9 cellular contexts compared by ENCODE assay signal in the genomic region with DNA sequence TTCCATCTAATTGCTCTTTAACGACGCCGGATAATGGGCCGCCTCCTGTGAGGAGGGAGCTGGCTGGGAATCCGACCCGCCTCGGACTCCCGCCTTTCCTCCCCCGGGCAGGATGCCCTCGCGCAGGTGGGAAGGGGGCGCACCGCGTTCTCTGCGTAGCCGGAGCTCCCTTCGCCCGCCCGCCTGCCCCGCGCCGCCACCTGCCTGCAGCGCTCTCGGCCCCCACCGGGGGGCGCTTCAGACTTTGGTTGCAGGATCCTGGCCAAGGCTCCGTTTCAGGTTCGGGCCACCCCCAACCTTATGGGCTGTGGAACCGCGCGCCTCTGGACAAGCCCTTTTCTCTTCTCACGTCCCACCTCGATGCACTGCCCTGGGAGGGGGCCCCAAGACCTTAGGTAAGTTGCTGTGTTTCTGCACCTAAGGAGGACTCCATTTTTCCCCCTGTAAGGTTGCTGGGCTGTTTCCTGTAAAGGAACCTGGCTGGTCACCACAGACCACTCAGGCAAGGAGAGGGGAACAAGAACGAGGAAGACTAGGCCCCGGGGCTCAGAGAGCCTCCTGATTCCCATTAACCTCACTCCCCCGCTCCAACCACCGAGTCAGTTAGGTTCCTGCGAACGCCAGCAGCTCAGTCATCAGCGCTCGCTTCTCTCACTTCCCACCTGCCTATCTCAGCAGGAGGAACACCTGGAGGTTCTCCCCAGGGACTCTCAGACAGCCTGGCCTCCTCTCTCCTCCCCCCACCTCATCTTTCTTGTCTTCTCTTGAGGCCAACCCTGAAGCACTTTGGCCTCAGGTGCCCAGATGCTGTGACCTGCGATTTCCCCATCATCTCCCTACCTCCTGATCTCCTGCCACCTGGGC. TPM values are rescaled to one million over a fixed set of nuclear protein-coding genes. Genes with fewer than 3 reads are reported as not detected.
A peak's percentile ranks its signal among the peaks of the same experiment; 100 is the strongest.
DNase-seq lines count a peak whose midpoint lies in the region; ATAC-seq, FAIRE-seq and TF ChIP-seq lines count a peak whose summit lies in the region.
"Had no signal": no experiment of that assay in that cellular context is flagged by ENCODE, and none has a peak within 500 bp of the region (broad histone marks: within the 10 kb centered on the region; RNA-seq: fewer than 3 reads in every experiment).

No MANE protein-coding gene starts in this region.

- peaks cover 5% of the 10 kb centered on the region; the same call in 1 of the 2 replicates for H3K23me2 ChIP-seq in H1 (ENCODE audit: low read depth, low read length)

- no peak overlapping the region for H3K4ac ChIP-seq in H1 (replicated peaks; ENCODE audit: insufficient read length, low read depth, low read length)

- ATAC-seq in activated CD8-positive, alpha-beta T cell treated with anti-CD3 and anti-CD28 coated beads, Interleukin-2, amount 10 ng/mL, durations not matched to agents 7 days and 5 days, result peak; percentile 89

- no peak overlapping the region for H2BK12ac ChIP-seq in H1 (ENCODE audit: low read depth, low read length)

- H4K91ac ChIP-seq in H1 (replicated peaks; ENCODE audit: insufficient read length, low read length), result no peak overlapping the region

- 20% methylated on average over 22 of the region's 42 CpGs; no CpG with 5 or more reads in 1 of the 2 experiments for WGBS in H1 (ENCODE audit: extremely low coverage in 1 of 2, insufficient coverage in 1 of 2, insufficient read length in 1 of 2, insufficient replicate concordance in 2 of 2, low coverage in 1 of 2, low lambda C conversion rate in 2 of 2, missing lambda C conversion rate in 1 of 2), 2 experiments
- WGBS in stomach, 5 donors, result 11 to 23% (median 13%) methylated on average over 23 to 42 of the region's 42 CpGs

- H3K27me3 ChIP-seq in H1 (replicated peaks in 1 of 4; ENCODE audit: control insufficient read depth in 3 of 4, extremely low read depth in 1 of 4, insufficient read depth in 3 of 4, low read length in 3 of 4), result peaks cover 38 to 66% (median 60%) of the 10 kb centered on the region in 4 experiments
- peaks cover 44% of the 10 kb centered on the region for H3K27me3 ChIP-seq in muscle layer of duodenum (ENCODE audit: low read depth, low read length)
- H3K27me3 ChIP-seq in stomach, result peaks cover 15 to 70% (median 44%) of the 10 kb centered on the region in 3 donors

- H3K27ac Mint-ChIP-seq in activated CD8-positive, alpha-beta T cell treated with anti-CD3 and anti-CD28 coated beads, Interleukin-2, amount 10 ng/mL, durations not matched to agents 7 days and 5 days, result no peak overlapping the region

- H3K36me3 ChIP-seq in H1 (ENCODE audit: control insufficient read depth in 2 of 4, insufficient read depth in 4 of 4, low read length in 3 of 4), result no peaks in the 10 kb centered on the region
- H3K36me3 ChIP-seq in muscle layer of duodenum (ENCODE audit: control insufficient read depth in 1 of 2, insufficient read depth in 2 of 2, low read length in 2 of 2), result no peaks in the 10 kb centered on the region
- H3K36me3 ChIP-seq in stomach, result no peaks in the 10 kb centered on the region

- H3K36me3 Mint-ChIP-seq in activated CD8-positive, alpha-beta T cell treated with anti-CD3 and anti-CD28 coated beads, Interleukin-2, amount 10 ng/mL, durations not matched to agents 7 days and 5 days (ENCODE audit: low read depth), result peaks cover 9% of the 10 kb centered on the region

- H4K20me1 ChIP-seq in H1 (replicated peaks in 1 of 2; ENCODE audit: control insufficient read depth in 1 of 2, insufficient read depth in 2 of 2, low read length in 2 of 2), result peaks cover 13 to 17% of the 10 kb centered on the region in 2 experiments

- H3K4me2 ChIP-seq in H1 (ENCODE audit: insufficient read depth in 1 of 2, low read depth in 2 of 2, low read length in 2 of 2), result peak overlapping the region; percentile 46 to 61

- H2AFZ ChIP-seq in H1 (ENCODE audit: low read length), result no peak overlapping the region

- CTCF ChIA-PET in activated CD8-positive, alpha-beta T cell treated with anti-CD3 and anti-CD28 coated beads, Interleukin-2, amount 10 ng/mL, durations not matched to agents 7 days and 5 days (lab: Charles Lee), result interaction anchor here (0.6 to 9.3 kb wide), 29 partner anchors 8 to 989 kb away, joined by 3 to 221 read pairs (median 4); partner anchors contain the start of genes KAZALD1, LZTS2, PDZD7 and SFXN3
- CTCF ChIA-PET in H1 (lab: Charles Lee; ENCODE audit: partially characterized antibody), result interaction anchor here (0.7 to 59.5 kb wide), 31 partner anchors 4 to 552 kb away, joined by 3 to 2176 read pairs (median 4); partner anchors contain the start of genes KAZALD1, PDZD7, SFXN3 and TLX1

- H2BK120ac ChIP-seq in H1 (replicated peaks; ENCODE audit: low read depth, low read length), result no peak overlapping the region

- H2BK5ac ChIP-seq in H1 (ENCODE audit: low read depth, low read length), result no peak overlapping the region

- intact Hi-C loops in stomach (cut with DNase I; ENCODE audit: low total_unique reads), result no loop called here

- H3K4me3 ChIP-seq in HFF-Myc (replicated peaks; ENCODE audit: low read depth, low read length) (no peak overlapping the region), H1 (ENCODE audit: extremely low read depth in 1 of 4, insufficient read depth in 2 of 4, low read depth in 3 of 4, low read length in 4 of 4) (peak overlapping the region in 2 of 4 experiments; percentile 10 to 49; a peak in 3 of 8 replicates), muscle layer of duodenum (ENCODE audit: low read depth in 1 of 2, low read length in 2 of 2) (peak overlapping the region; percentile 26 to 28), stomach (peak overlapping the region; percentile 12 to 28 (median 20))

- peaks cover 34% of the 10 kb centered on the region for H3K4me1 Mint-ChIP-seq in activated CD8-positive, alpha-beta T cell treated with anti-CD3 and anti-CD28 coated beads, Interleukin-2, amount 10 ng/mL, durations not matched to agents 7 days and 5 days (ENCODE audit: low read depth)

- TF ChIP-seq CTCF in HFF-Myc (IDR thresholded peaks at IDR 0.05; ENCODE audit: low read depth, low read length, missing control alignments) (peak; percentile 91), H1 (IDR thresholded peaks at IDR 0.05; ENCODE audit: control extremely low read depth in 1 of 3, insufficient read depth in 1 of 3, low read depth in 1 of 3, low read length in 3 of 3) (peak; percentile 73 to 95 (median 84)), stomach (IDR thresholded peaks at IDR 0.05) (peak in 5 of 7 experiments; percentile 57 to 93 (median 79))

- H3K9me3 ChIP-seq in H1 (ENCODE audit: insufficient read depth in 2 of 2, low read depth in 1 of 2, low read length in 1 of 2) (no peaks in the 10 kb centered on the region), muscle layer of duodenum (ENCODE audit: control insufficient read depth in 1 of 2, low read length in 2 of 2) (no peaks in the 10 kb centered on the region), stomach (no peaks in the 10 kb centered on the region)

- H3K4me1 ChIP-seq in H1 (replicated peaks in 1 of 4; ENCODE audit: control insufficient read depth in 3 of 4, insufficient read depth in 4 of 4, low read length in 3 of 4) (peaks cover 9 to 23% (median 17%) of the 10 kb centered on the region in 4 experiments), muscle layer of duodenum (ENCODE audit: control insufficient read depth in 1 of 2, insufficient read depth in 2 of 2, low read length in 2 of 2) (peaks cover 0 to 10% of the 10 kb centered on the region in 2 donors), stomach (peaks cover 10 to 26% (median 23%) of the 10 kb centered on the region in 4 donors)

- no peak overlapping the region for H4K5ac ChIP-seq in H1 (ENCODE audit: insufficient read length, low read depth, low read length)

- H4K8ac ChIP-seq in H1 (ENCODE audit: extremely low read depth, insufficient read depth, low read length), result no peak overlapping the region

- H3K27ac ChIP-seq in H1 (ENCODE audit: low read depth, low read length), result no peak overlapping the region
- no peak overlapping the region for H3K27ac ChIP-seq in muscle layer of duodenum (ENCODE audit: low read length)
- H3K27ac ChIP-seq in stomach, result no peak overlapping the region

- H3K18ac ChIP-seq in H1 (ENCODE audit: extremely low read depth, low read length), result peak overlapping the region; percentile 38

- no peak overlapping the region for H2BK20ac ChIP-seq in H1 (ENCODE audit: low read length)

- H3K56ac ChIP-seq in H1 (replicated peaks; ENCODE audit: insufficient read length, low read depth, low read length), result no peak overlapping the region

- POLR2A ChIA-PET in activated CD8-positive, alpha-beta T cell treated with anti-CD3 and anti-CD28 coated beads, Interleukin-2, amount 10 ng/mL, durations not matched to agents 7 days and 5 days (lab: Charles Lee), result interaction anchor here (0.6 kb wide), 1 partner anchor 13 kb away, joined by 3 read pairs; no protein-coding TSS in a partner anchor
- POLR2A ChIA-PET in H1 (lab: Charles Lee; ENCODE audit: partially characterized antibody), result interaction anchor here (0.6 to 8.1 kb wide), 8 partner anchors 12 to 313 kb away, joined by 3 to 85 read pairs (median 3); partner anchors contain the start of gene KAZALD1

- H2AK5ac ChIP-seq in H1 (ENCODE audit: low read depth, low read length), result peak overlapping the region; percentile 61; the same call in 1 of the 2 replicates

- H3K4me3 Mint-ChIP-seq in activated CD8-positive, alpha-beta T cell treated with anti-CD3 and anti-CD28 coated beads, Interleukin-2, amount 10 ng/mL, durations not matched to agents 7 days and 5 days, result peak overlapping the region; percentile 25

- TF ChIP-seq EP300 in H1 (IDR thresholded peaks at IDR 0.05; ENCODE audit: borderline replicate concordance in 1 of 2, low read depth in 2 of 2, low read length in 2 of 2) (no peak), stomach (IDR thresholded peaks at IDR 0.05) (no peak)

- no peak for FAIRE-seq in H1 (lab: Jason Lieb, UNC)
- FAIRE-seq: TTC549 had no signal

- no peaks in the 10 kb centered on the region; the same call in 1 of the 2 replicates for H3K79me1 ChIP-seq in H1 (ENCODE audit: low read depth, low read length)

- H3K27me3 Mint-ChIP-seq in activated CD8-positive, alpha-beta T cell treated with anti-CD3 and anti-CD28 coated beads, Interleukin-2, amount 10 ng/mL, durations not matched to agents 7 days and 5 days (ENCODE audit: low read depth), result peaks cover 48% of the 10 kb centered on the region

- H3K23ac ChIP-seq in H1 (ENCODE audit: insufficient read length), result no peak overlapping the region

- peak; percentile 85 for DNase-seq in D341Med (ENCODE audit: low spot score)
- DNase-seq in HFF-Myc (ENCODE audit: extremely low read depth, low read depth), result no peak
- DNase-seq in NCI-H345 (lab: John Stamatoyannopoulos, UW), result peak; percentile 66
- DNase-seq in activated CD8-positive, alpha-beta T cell treated with anti-CD3 and anti-CD28 coated beads, Interleukin-2, amount 10 ng/mL, durations not matched to agents 7 days and 5 days, result peak; percentile 85
- peak in 1 of 2 experiments; percentile 99 for DNase-seq in H1 (ENCODE audit: low read depth in 1 of 2, low spot score in 2 of 2)
- peak; percentile 82 for DNase-seq in stomach
- DNase-seq in OCI-M2 (lab: John Stamatoyannopoulos, UW; ENCODE audit: unreplicated experiment), result no peak

- no peaks in the 10 kb centered on the region for H3K9me3 Mint-ChIP-seq in activated CD8-positive, alpha-beta T cell treated with anti-CD3 and anti-CD28 coated beads, Interleukin-2, amount 10 ng/mL, durations not matched to agents 7 days and 5 days (ENCODE audit: insufficient read depth)

- no peaks in the 10 kb centered on the region for H3K79me2 ChIP-seq in H1 (ENCODE audit: control insufficient read depth in 1 of 2, insufficient read depth in 2 of 2, low read length in 2 of 2)

- no peak overlapping the region for H3K14ac ChIP-seq in H1 (ENCODE audit: insufficient read length)

- peak; percentile 64 to 74 for TF ChIP-seq RAD21 in H1 (IDR thresholded peaks at IDR 0.05 in 1 of 2, conservative IDR thresholded peaks at IDR 0.05 in 1 of 2; ENCODE audit: low read depth in 2 of 2, low read length in 2 of 2)

- TF ChIP-seq POLR2A in H1 (IDR thresholded peaks at IDR 0.05; ENCODE audit: control extremely low read depth in 1 of 2, low read depth in 2 of 2, low read length in 2 of 2) (no peak), stomach (IDR thresholded peaks at IDR 0.05) (no peak)

- H3K9ac ChIP-seq in H1 (replicated peaks in 1 of 4; ENCODE audit: extremely low read depth in 1 of 4, low read depth in 3 of 4, low read length in 3 of 4), result no peak overlapping the region; a peak in 1 of 7 replicates

- peak overlapping the region; percentile 25; the same call in 1 of the 2 replicates for H2BK15ac ChIP-seq in H1 (ENCODE audit: low read length)

RNA-seq across cellular contexts. Expression of gene KAZALD1, which starts 11.4 kb away (rescaled TPM):
- total RNA-seq in activated CD8-positive, alpha-beta T cell treated with anti-CD3 and anti-CD28 coated beads, Interleukin-2, amount 10 ng/mL, durations not matched to agents 7 days and 5 days, result under 1 TPM in 1 of 2 experiments, not detected in 1; 0.18 TPM
- 0.84 and 1.9 TPM in 2 replicates for total RNA-seq in H1 (2021; fragmentation: NEBNext Ultra II Directional; extraction: Animal tissue kit (Norgen Biotek cat#: 25700))
- 0.65 and 1.1 TPM in 2 replicates for polyA plus RNA-seq in H1 (2011; rRNA removed)
- 0.97 TPM for polyA plus RNA-seq in H1 (2011; cell fraction: cytosol; rRNA removed)
- 2.2 TPM for polyA plus RNA-seq in H1 (2011; cell fraction: nucleus; rRNA removed)
- 0.84 to 1.2 TPM (median 1.1 TPM) in 4 replicates for polyA plus RNA-seq in H1 (2012, experiment 1 of 2)
- 0.28 TPM for polyA plus RNA-seq in H1 (2012, experiment 2 of 2)
- 1.0 TPM for polyA plus RNA-seq in H1 (2013, experiment 1 of 2)
- polyA plus RNA-seq in H1 (2013, experiment 2 of 2), result 1.1 TPM
- polyA minus RNA-seq in H1 (2011; rRNA and poly(A)+ RNA removed), result 0.76 and 1.0 TPM in 2 replicates
- 0.81 TPM for polyA minus RNA-seq in H1 (2011; cell fraction: cytosol; rRNA and poly(A)+ RNA removed)
- polyA minus RNA-seq in H1 (2011; cell fraction: nucleus; rRNA and poly(A)+ RNA removed), result 3.6 TPM
- 10 to 100 TPM in 2 of 5 donors, 1 to 10 TPM in 2, not detected in 1; 2.2 to 35.5 (median 14.8) TPM for total RNA-seq in stomach
- 10 to 100 TPM; 12.0 to 32.8 (median 12.0) TPM for polyA plus RNA-seq in stomach

RNA-seq across cellular contexts. Expression of gene SFXN3, which starts 19.4 kb away (rescaled TPM):
- total RNA-seq in activated CD8-positive, alpha-beta T cell treated with anti-CD3 and anti-CD28 coated beads, Interleukin-2, amount 10 ng/mL, durations not matched to agents 7 days and 5 days, result 10 to 100 TPM; 24.7 to 24.8 TPM
- total RNA-seq in H1 (2021; fragmentation: NEBNext Ultra II Directional; extraction: Animal tissue kit (Norgen Biotek cat#: 25700)), result 2.8 and 3.1 TPM in 2 replicates
- 2.6 and 3.0 TPM in 2 replicates for polyA plus RNA-seq in H1 (2011; rRNA removed)
- polyA plus RNA-seq in H1 (2011; cell fraction: cytosol; rRNA removed), result 4.4 TPM
- 7.8 TPM for polyA plus RNA-seq in H1 (2011; cell fraction: nucleus; rRNA removed)
- 1.7 to 2.2 TPM (median 2.0 TPM) in 4 replicates for polyA plus RNA-seq in H1 (2012, experiment 1 of 2)
- polyA plus RNA-seq in H1 (2012, experiment 2 of 2), result 1.5 TPM
- polyA plus RNA-seq in H1 (2013, experiment 1 of 2), result 2.6 TPM
- 2.5 TPM for polyA plus RNA-seq in H1 (2013, experiment 2 of 2)
- 7.1 and 7.3 TPM in 2 replicates for polyA minus RNA-seq in H1 (2011; rRNA and poly(A)+ RNA removed)
- 0.88 TPM for polyA minus RNA-seq in H1 (2011; cell fraction: cytosol; rRNA and poly(A)+ RNA removed)
- 4.6 TPM for polyA minus RNA-seq in H1 (2011; cell fraction: nucleus; rRNA and poly(A)+ RNA removed)
- total RNA-seq in stomach, result 10 to 100 TPM in 4 of 5 donors, 1 to 10 TPM in 1; 9.9 to 60.4 (median 37.9) TPM
- polyA plus RNA-seq in stomach, result 10 to 100 TPM; 11.1 to 20.7 (median 20.5) TPM

RNA-seq across cellular contexts. Expression of gene PDZD7, which starts 19.5 kb away (rescaled TPM):
- under 1 TPM; 0.47 to 0.50 TPM for total RNA-seq in activated CD8-positive, alpha-beta T cell treated with anti-CD3 and anti-CD28 coated beads, Interleukin-2, amount 10 ng/mL, durations not matched to agents 7 days and 5 days
- total RNA-seq in H1 (2021; fragmentation: NEBNext Ultra II Directional; extraction: Animal tissue kit (Norgen Biotek cat#: 25700)), result 0.88 and 1.1 TPM in 2 replicates
- polyA plus RNA-seq in H1 (2011; rRNA removed) (1.6 and 1.7 TPM in 2 replicates), stomach (under 1 TPM; 0.20 to 0.76 (median 0.75) TPM)
- polyA plus RNA-seq in H1 (2011; cell fraction: cytosol; rRNA removed), result 2.2 TPM
- polyA plus RNA-seq in H1 (2011; cell fraction: nucleus; rRNA removed), result 7.2 TPM
- polyA plus RNA-seq in H1 (2012, experiment 1 of 2), result 1.2 to 2.1 TPM (median 1.6 TPM) in 4 replicates
- polyA plus RNA-seq in H1 (2012, experiment 2 of 2), result 1.0 TPM
- polyA plus RNA-seq in H1 (2013, experiment 1 of 2), result 0.97 TPM
- 0.72 TPM for polyA plus RNA-seq in H1 (2013, experiment 2 of 2)
- polyA minus RNA-seq in H1 (2011; rRNA and poly(A)+ RNA removed), result 0.85 and 1.5 TPM in 2 replicates
- 2.6 TPM for polyA minus RNA-seq in H1 (2011; cell fraction: cytosol; rRNA and poly(A)+ RNA removed)
- 3.9 TPM for polyA minus RNA-seq in H1 (2011; cell fraction: nucleus; rRNA and poly(A)+ RNA removed)
- total RNA-seq in stomach, result 1 to 10 TPM in 1 of 5 donors, not detected in 4; 2.4 TPM

RNA-seq across cellular contexts. Expression of gene LZTS2, which starts 50.8 kb away (rescaled TPM):
- total RNA-seq in activated CD8-positive, alpha-beta T cell treated with anti-CD3 and anti-CD28 coated beads, Interleukin-2, amount 10 ng/mL, durations not matched to agents 7 days and 5 days, result 10 to 100 TPM; 11.6 to 13.8 TPM
- total RNA-seq in H1 (2021; fragmentation: NEBNext Ultra II Directional; extraction: Animal tissue kit (Norgen Biotek cat#: 25700)), result 75.7 and 79.3 TPM in 2 replicates
- polyA plus RNA-seq in H1 (2011; rRNA removed), result 99.5 and 161 TPM in 2 replicates
- 84.1 TPM for polyA plus RNA-seq in H1 (2011; cell fraction: cytosol; rRNA removed)
- polyA plus RNA-seq in H1 (2011; cell fraction: nucleus; rRNA removed), result 198 TPM
- polyA plus RNA-seq in H1 (2012, experiment 1 of 2), result 34.9 to 80.3 TPM (median 70.1 TPM) in 4 replicates
- polyA plus RNA-seq in H1 (2012, experiment 2 of 2), result 71.2 TPM
- polyA plus RNA-seq in H1 (2013, experiment 1 of 2), result 61.8 TPM
- polyA plus RNA-seq in H1 (2013, experiment 2 of 2), result 57.5 TPM
- 25.8 and 26.7 TPM in 2 replicates for polyA minus RNA-seq in H1 (2011; rRNA and poly(A)+ RNA removed)
- 45.7 TPM for polyA minus RNA-seq in H1 (2011; cell fraction: cytosol; rRNA and poly(A)+ RNA removed)
- polyA minus RNA-seq in H1 (2011; cell fraction: nucleus; rRNA and poly(A)+ RNA removed), result 51.4 TPM
- 10 to 100 TPM; 41.2 to 70.7 (median 52.5) TPM for total RNA-seq in stomach
- 10 to 100 TPM; 34.7 to 58.2 (median 39.1) TPM for polyA plus RNA-seq in stomach

Comparison
In these comparisons a context has a peak if more than half of its experiments do, and no peak if none do; other contexts are left out.
1. DNase-seq: peak in D341Med (single experiment), NCI-H345 (single experiment), activated CD8-positive, alpha-beta T cell treated with anti-CD3 and anti-CD28 coated beads, Interleukin-2, amount 10 ng/mL, durations not matched to agents 7 days and 5 days (single experiment) and stomach (single experiment); none in HFF-Myc (single experiment) and OCI-M2 (single experiment).
2. Peak in every context shown above with its lines, with median percentiles within 50 percentile points of each other: CTCF ChIP-seq.